31 cellular contexts compared by ENCODE assay signal in the genomic region with DNA sequence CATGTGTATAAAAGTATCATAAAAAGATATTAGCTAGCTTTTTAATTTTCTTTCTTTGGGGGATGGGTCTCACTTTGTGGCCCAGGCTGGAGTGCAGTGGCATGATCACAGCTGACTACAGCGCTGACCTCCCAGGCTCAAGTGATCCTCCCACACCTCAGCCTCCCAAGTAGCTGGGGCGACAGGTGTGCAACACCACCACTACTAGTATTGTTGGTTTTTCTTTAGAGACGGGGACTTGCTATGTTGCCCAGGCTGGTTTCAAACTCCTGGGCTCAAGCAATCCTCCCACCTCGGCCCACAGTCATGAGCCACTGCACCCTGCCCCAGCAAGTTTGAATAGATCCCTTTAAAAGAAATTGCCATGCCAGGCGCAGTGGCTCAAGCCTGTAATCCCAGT. TPM values are rescaled to one million over a fixed set of nuclear protein-coding genes. Genes with fewer than 3 reads are reported as not detected.
"Had no signal": no experiment of that assay in that cellular context is flagged by ENCODE, and none has a peak within 500 bp of the region (broad histone marks: within the 10 kb centered on the region; RNA-seq: fewer than 3 reads in every experiment).

No MANE protein-coding gene starts in this region.

- H3K4me2 ChIP-seq: neural progenitor cell, smooth muscle cell had no signal

- H3K36me3 ChIP-seq: neural progenitor cell, ovary, uterus had no signal

- H3K9me3 Mint-ChIP-seq: naive thymus-derived CD4-positive, alpha-beta T cell; natural killer cell; nephron; neural progenitor cell; stimulated activated memory B cell treated with anti-CD40 and anti-IgM and Interleukin-4, amounts not matched to agents 10 μg/mL and 1 μg/mL and 100 μg/mL, for 72 hours; stimulated activated naive CD8-positive, alpha-beta T cell treated with anti-CD3 and anti-CD28 coated beads, Interleukin-15, amount 100 ng/mL, for 72 hours; type B pancreatic cell had no signal

- H3K27me3 ChIP-seq: ovary, spleen, suprapubic skin, testis, tibial artery, transverse colon, upper lobe of right lung, uterus had no signal

- H3K27me3 Mint-ChIP-seq: stimulated activated naive CD8-positive, alpha-beta T cell treated with anti-CD3 and anti-CD28 coated beads, Interleukin-15, amount 100 ng/mL, for 72 hours had no signal

- DNase-seq: naive thymus-derived CD4-positive, alpha-beta T cell; natural killer cell; occipital lobe; psoas muscle; right cardiac atrium; spleen; stimulated activated CD4-positive, alpha-beta T cell treated with anti-CD3 and anti-CD28 coated beads, Interleukin-12 subunit alpha, Interleukin-12 subunit beta, amount 100 ng/mL, for 4 hours; stimulated activated CD4-positive, alpha-beta T cell treated with anti-CD3 and anti-CD28 coated beads, Interleukin-1b, Interleukin-23, amount 100 ng/mL, for 48 hours; stimulated activated CD4-positive, alpha-beta T cell treated with anti-CD3 and anti-CD28 coated beads, Interleukin-4, amount 100 ng/mL, for 1 hour; stimulated activated CD4-positive, alpha-beta T cell treated with anti-CD3 and anti-CD28 coated beads, Interleukin-4, amount 100 ng/mL, for 4 hours; stimulated activated CD8-positive, alpha-beta memory T cell treated with anti-CD3 and anti-CD28 coated beads, Interleukin-4, amount 100 ng/mL, for 48 hours; stimulated activated naive CD4-positive, alpha-beta T cell; stimulated activated naive CD8-positive, alpha-beta T cell treated with anti-CD3 and anti-CD28 coated beads, Interleukin-15, amount 100 ng/mL, for 72 hours; stimulated activated naive CD8-positive, alpha-beta T cell treated with anti-CD3 and anti-CD28 coated beads, Interleukin-15, Interleukin-2, amounts not matched to agents 100 U/mL and 50 U/mL, for 24 hours; substantia nigra; testis; tibial artery; transverse colon; upper lobe of right lung; uterus had no signal

- H3K9ac ChIP-seq: neural progenitor cell, parathyroid adenoma had no signal

- H3K27ac ChIP-seq: neural progenitor cell, ovary, parathyroid adenoma, psoas muscle, skin epidermis, spleen, suprapubic skin, testis, tibial artery, transverse colon, upper lobe of right lung, uterus had no signal

- H3K9me3 ChIP-seq: ovary, psoas muscle, spleen, suprapubic skin, testis, tibial artery, transverse colon, upper lobe of right lung, uterus had no signal

- H3K27ac Mint-ChIP-seq: naive thymus-derived CD4-positive, alpha-beta T cell; natural killer cell; nephron; neural progenitor cell; progenitor cell of endocrine pancreas; stimulated activated memory B cell treated with anti-CD40 and anti-IgM and Interleukin-4, amounts not matched to agents 10 μg/mL and 1 μg/mL and 100 μg/mL, for 72 hours; type B pancreatic cell had no signal

- H3K4me1 ChIP-seq: parathyroid adenoma had no signal

- ATAC-seq: naive thymus-derived CD4-positive, alpha-beta T cell; natural killer cell; psoas muscle; right cardiac atrium; stimulated activated memory B cell treated with anti-CD40 and anti-IgM and Interleukin-4, amounts not matched to agents 10 μg/mL and 1 μg/mL and 100 μg/mL, for 72 hours; stimulated activated naive CD8-positive, alpha-beta T cell treated with anti-CD3 and anti-CD28 coated beads, Interleukin-15, amount 100 ng/mL, for 72 hours; stimulated activated naive CD8-positive, alpha-beta T cell treated with anti-CD3 and anti-CD28 coated beads, Interleukin-15, Interleukin-2, amounts not matched to agents 100 U/mL and 50 U/mL, for 24 hours; upper lobe of right lung had no signal

- H3K4me3 Mint-ChIP-seq: naive thymus-derived CD4-positive, alpha-beta T cell; natural killer cell; nephron; neural progenitor cell; stimulated activated memory B cell treated with anti-CD40 and anti-IgM and Interleukin-4, amounts not matched to agents 10 μg/mL and 1 μg/mL and 100 μg/mL, for 72 hours; stimulated activated naive CD8-positive, alpha-beta T cell treated with anti-CD3 and anti-CD28 coated beads, Interleukin-15, amount 100 ng/mL, for 72 hours; type B pancreatic cell had no signal

- H3K4me3 ChIP-seq: neural progenitor cell, ovary, psoas muscle, skin epidermis, smooth muscle cell, spleen, suprapubic skin, testis, tibial artery, transverse colon, upper lobe of right lung, uterus had no signal

RNA-seq across cellular contexts. Expression of gene COL9A3, which starts 38.3 kb away (rescaled TPM):
- total RNA-seq: osteoblast had no signal
